8 cellular contexts compared by ENCODE assay signal in the genomic region with DNA sequence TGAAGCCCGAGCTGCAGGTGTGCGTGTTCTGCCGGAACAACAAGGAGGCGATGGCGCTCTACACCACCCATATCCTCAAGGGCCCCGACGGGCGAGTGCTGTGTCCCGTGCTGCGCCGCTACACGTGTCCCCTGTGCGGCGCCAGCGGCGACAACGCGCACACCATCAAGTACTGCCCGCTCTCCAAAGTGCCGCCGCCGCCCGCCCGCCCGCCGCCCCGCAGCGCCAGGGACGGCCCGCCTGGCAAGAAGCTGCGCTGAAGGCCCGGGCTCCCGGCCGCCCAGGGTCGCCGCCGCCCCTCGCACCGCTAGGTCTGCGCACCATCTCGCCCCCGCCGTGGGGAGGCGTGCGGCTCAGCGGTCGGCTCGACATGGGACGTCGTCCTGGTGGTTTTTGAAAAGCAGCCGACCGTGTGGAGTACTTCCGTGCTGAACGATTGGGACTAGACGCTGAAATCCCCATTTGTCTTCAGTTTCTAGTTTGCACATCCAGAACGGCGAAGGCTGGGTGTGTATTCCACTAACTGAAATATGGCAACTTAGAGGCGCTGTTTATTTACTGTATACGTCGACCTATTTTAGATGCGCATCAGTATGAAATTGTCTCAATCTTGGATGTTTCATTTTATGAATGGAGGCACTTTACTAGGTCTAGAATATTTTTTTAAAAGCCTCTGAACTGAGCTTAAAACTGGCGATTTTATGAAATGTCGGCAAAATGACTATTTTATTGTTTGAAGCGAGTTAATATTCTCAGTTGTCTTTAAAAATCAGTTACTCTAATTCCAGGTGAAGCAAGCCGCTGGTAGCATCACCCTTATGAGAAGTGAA. TPM values are rescaled to one million over a fixed set of nuclear protein-coding genes. Genes with fewer than 3 reads are reported as not detected.
DNase-seq lines count a peak whose midpoint lies in the region; ATAC-seq and TF ChIP-seq lines count a peak whose summit lies in the region.

No MANE protein-coding gene starts in this region.

- H3K4me3 ChIP-seq in epithelial cell of proximal tubule (ENCODE audit: low read depth, low read length) (peak overlapping the region; percentile 32), tibial nerve (peak overlapping the region; percentile 16 to 74 (median 48))

- CTCF ChIA-PET in activated CD4-positive, alpha-beta memory T cell treated with anti-CD3 and anti-CD28 coated beads, Interleukin-2, amount 10 ng/mL, durations not matched to agents 7 days and 5 days (lab: Charles Lee): interaction anchor here (0.6 to 1.4 kb wide), 4 partner anchors 148 to 236 kb away, joined by 3 to 4 read pairs (median 3); a partner anchor contains a TSS

- WGBS in tibial nerve, 2 donors: 7 to 34% methylated on average over 13 to 63 of the region's 65 CpGs

- peak overlapping the region; percentile 65 for H3K4me3 Mint-ChIP-seq in activated CD4-positive, alpha-beta memory T cell treated with anti-CD3 and anti-CD28 coated beads, Interleukin-2, amount 10 ng/mL, durations not matched to agents 7 days and 5 days
- peak overlapping the region; percentile 71 for H3K4me3 Mint-ChIP-seq in natural killer cell treated with Interleukin-12 subunit alpha and Interleukin-12 subunit beta and Interleukin-15 and Interleukin-18, amount 100 ng/mL, for 72 hours

- peak overlapping the region in 1 of 4 donors; percentile 7 for H3K27ac ChIP-seq in tibial nerve

- H3K4me1 Mint-ChIP-seq in activated CD4-positive, alpha-beta memory T cell treated with anti-CD3 and anti-CD28 coated beads, Interleukin-2, amount 10 ng/mL, durations not matched to agents 7 days and 5 days: peaks cover 24% of the 10 kb centered on the region
- peaks cover 23% of the 10 kb centered on the region in 2 donors for H3K4me1 Mint-ChIP-seq in natural killer cell treated with Interleukin-12 subunit alpha and Interleukin-12 subunit beta and Interleukin-15 and Interleukin-18, amount 100 ng/mL, for 72 hours (ENCODE audit: low read depth in 2 of 2)

- no peak overlapping the region for H3K27ac Mint-ChIP-seq in activated CD4-positive, alpha-beta memory T cell treated with anti-CD3 and anti-CD28 coated beads, Interleukin-2, amount 10 ng/mL, durations not matched to agents 7 days and 5 days
- no peak overlapping the region for H3K27ac Mint-ChIP-seq in natural killer cell treated with Interleukin-12 subunit alpha and Interleukin-12 subunit beta and Interleukin-15 and Interleukin-18, amount 100 ng/mL, for 72 hours

- H3K36me3 ChIP-seq in tibial nerve: peaks cover 0 to 27% (median 2%) of the 10 kb centered on the region in 3 donors

- ATAC-seq in GM18517 (IDR thresholded peaks at IDR 0.05; ENCODE audit: unreplicated experiment): peak; percentile 42
- peak; percentile 43 for ATAC-seq in HG02973 (IDR thresholded peaks at IDR 0.05; ENCODE audit: unreplicated experiment)
- ATAC-seq in natural killer cell treated with Interleukin-12 subunit alpha and Interleukin-12 subunit beta and Interleukin-15 and Interleukin-18, amount 100 ng/mL, for 72 hours: peak; percentile 43 to 68

- POLR2A ChIA-PET in activated CD4-positive, alpha-beta memory T cell treated with anti-CD3 and anti-CD28 coated beads, Interleukin-2, amount 10 ng/mL, durations not matched to agents 7 days and 5 days (lab: Charles Lee): interaction anchor here (1.0 to 3.1 kb wide), 7 partner anchors 9 to 146 kb away, joined by 3 to 16 read pairs (median 5); a partner anchor contains a TSS

- peaks cover 32% of the 10 kb centered on the region for H3K36me3 Mint-ChIP-seq in activated CD4-positive, alpha-beta memory T cell treated with anti-CD3 and anti-CD28 coated beads, Interleukin-2, amount 10 ng/mL, durations not matched to agents 7 days and 5 days (ENCODE audit: low read depth)
- H3K36me3 Mint-ChIP-seq in natural killer cell treated with Interleukin-12 subunit alpha and Interleukin-12 subunit beta and Interleukin-15 and Interleukin-18, amount 100 ng/mL, for 72 hours: peaks cover 15% of the 10 kb centered on the region

- peaks cover 7% of the 10 kb centered on the region for H3K27me3 Mint-ChIP-seq in activated CD4-positive, alpha-beta memory T cell treated with anti-CD3 and anti-CD28 coated beads, Interleukin-2, amount 10 ng/mL, durations not matched to agents 7 days and 5 days
- no peaks in the 10 kb centered on the region for H3K27me3 Mint-ChIP-seq in natural killer cell treated with Interleukin-12 subunit alpha and Interleukin-12 subunit beta and Interleukin-15 and Interleukin-18, amount 100 ng/mL, for 72 hours

- no peak for TF ChIP-seq CTCF in epithelial cell of proximal tubule (conservative IDR thresholded peaks at IDR 0.05; ENCODE audit: low read depth, low read length)
- TF ChIP-seq CTCF in tibial nerve (IDR thresholded peaks at IDR 0.05): no peak

- no peaks in the 10 kb centered on the region for H3K27me3 ChIP-seq in tibial nerve

- no peaks in the 10 kb centered on the region for H3K9me3 Mint-ChIP-seq in activated CD4-positive, alpha-beta memory T cell treated with anti-CD3 and anti-CD28 coated beads, Interleukin-2, amount 10 ng/mL, durations not matched to agents 7 days and 5 days
- H3K9me3 Mint-ChIP-seq in natural killer cell treated with Interleukin-12 subunit alpha and Interleukin-12 subunit beta and Interleukin-15 and Interleukin-18, amount 100 ng/mL, for 72 hours: no peaks in the 10 kb centered on the region

- TF ChIP-seq EP300 in tibial nerve (IDR thresholded peaks at IDR 0.05): no peak

- peaks cover 0 to 34% (median 3%) of the 10 kb centered on the region in 4 donors for H3K4me1 ChIP-seq in tibial nerve

- no peaks in the 10 kb centered on the region for H3K9me3 ChIP-seq in tibial nerve

- TF ChIP-seq POLR2A in tibial nerve (IDR thresholded peaks at IDR 0.05): no peak

- DNase-seq in AG20443 (ENCODE audit: low spot score): peak; percentile 41
- DNase-seq in NCI-H510A treated with DMSO at 0.1 percent for 48 hours (lab: John Stamatoyannopoulos, UW): peak; percentile 49
- peak; percentile 68 for DNase-seq in activated CD4-positive, alpha-beta memory T cell treated with anti-CD3 and anti-CD28 coated beads, Interleukin-2, amount 10 ng/mL, durations not matched to agents 7 days and 5 days
- DNase-seq in epithelial cell of proximal tubule (ENCODE audit: low read depth): no peak
- peak; percentile 77 for DNase-seq in natural killer cell treated with Interleukin-12 subunit alpha and Interleukin-12 subunit beta and Interleukin-15 and Interleukin-18, amount 100 ng/mL, for 72 hours (ENCODE audit: low spot score)
- no peak for DNase-seq in tibial nerve (ENCODE audit: low spot score in 2 of 2)

RNA-seq across cellular contexts. Expression of a gene that starts 1.1 kb away (rescaled TPM):
- under 1 TPM; 0.13 to 0.40 TPM for total RNA-seq in activated CD4-positive, alpha-beta memory T cell treated with anti-CD3 and anti-CD28 coated beads, Interleukin-2, amount 10 ng/mL, durations not matched to agents 7 days and 5 days
- total RNA-seq in epithelial cell of proximal tubule (3.9 and 8.0 TPM in 2 replicates), tibial nerve (1 to 10 TPM; 4.8 to 9.4 (median 6.0) TPM)
- total RNA-seq in natural killer cell treated with Interleukin-12 subunit alpha and Interleukin-12 subunit beta and Interleukin-15 and Interleukin-18, amount 100 ng/mL, for 72 hours: 1 to 10 TPM in 1 of 2 donors, under 1 TPM in 1; 0.56 to 1.8 TPM

RNA-seq across cellular contexts. Expression of a gene that starts 50.0 kb away (rescaled TPM):
- total RNA-seq in activated CD4-positive, alpha-beta memory T cell treated with anti-CD3 and anti-CD28 coated beads, Interleukin-2, amount 10 ng/mL, durations not matched to agents 7 days and 5 days: 100 to 1,000 TPM; 129 to 130 TPM
- total RNA-seq in epithelial cell of proximal tubule: 94.3 and 102 TPM in 2 replicates
- 100 to 1,000 TPM; 146 to 214 TPM for total RNA-seq in natural killer cell treated with Interleukin-12 subunit alpha and Interleukin-12 subunit beta and Interleukin-15 and Interleukin-18, amount 100 ng/mL, for 72 hours
- total RNA-seq in tibial nerve: 10 to 100 TPM; 78.8 to 95.4 (median 94.8) TPM

Comparison
In these comparisons a context has a peak if more than half of its experiments do, and no peak if none do; other contexts are left out.
1. DNase-seq: peak in AG20443 (single experiment), NCI-H510A treated with DMSO at 0.1 percent for 48 hours (single experiment), activated CD4-positive, alpha-beta memory T cell treated with anti-CD3 and anti-CD28 coated beads, Interleukin-2, amount 10 ng/mL, durations not matched to agents 7 days and 5 days (single experiment) and natural killer cell treated with Interleukin-12 subunit alpha and Interleukin-12 subunit beta and Interleukin-15 and Interleukin-18, amount 100 ng/mL, for 72 hours (single experiment); none in epithelial cell of proximal tubule (single experiment) and tibial nerve (0 of 2).
2. Peak in every context shown above with its lines, with median percentiles within 50 percentile points of each other: ATAC-seq.